8 cellular contexts compared by ENCODE assay signal in genomic region chr7:135160858-135161653, GRCh38. TPM values are rescaled to one million over a fixed set of nuclear protein-coding genes. Genes with fewer than 3 reads are reported as not detected.
DNase-seq lines count a peak whose midpoint lies in the region; ATAC-seq lines count a peak whose summit lies in the region.

No MANE protein-coding gene starts in this region.

- no peak for ATAC-seq in stimulated activated naive CD8-positive, alpha-beta T cell treated with anti-CD3 and anti-CD28 coated beads, Interleukin-15, Interleukin-2, amounts not matched to agents 100 U/mL and 50 U/mL, for 24 hours
- no peak for ATAC-seq in GM21619 (IDR thresholded peaks at IDR 0.05; ENCODE audit: unreplicated experiment)

- no peak for DNase-seq in stimulated activated naive CD8-positive, alpha-beta T cell treated with anti-CD3 and anti-CD28 coated beads, Interleukin-15, Interleukin-2, amounts not matched to agents 100 U/mL and 50 U/mL, for 24 hours
- no peak for DNase-seq in activated CD4-positive, alpha-beta memory T cell treated with anti-CD3 and anti-CD28 coated beads, Interleukin-2, amount 10 ng/mL, durations not matched to agents 7 days and 5 days
- DNase-seq in left kidney (ENCODE audit: low read depth, low spot score) (peak; percentile 29), head of caudate nucleus (no peak), SW480 (ENCODE audit: low spot score) (no peak), NCI-H446 treated with DMSO at 0.1 percent for 48 hours (lab: John Stamatoyannopoulos, UW) (no peak)

- CTCF ChIA-PET in activated CD4-positive, alpha-beta memory T cell treated with anti-CD3 and anti-CD28 coated beads, Interleukin-2, amount 10 ng/mL, durations not matched to agents 7 days and 5 days (lab: Charles Lee) = interaction anchor here (1.0 to 2.8 kb wide), 5 partner anchors 9 to 176 kb away, joined by 3 to 31 read pairs (median 6); partner anchors contain the start of genes AGBL3, CYREN and TMEM140

- peaks cover 80% of the 10 kb centered on the region for H3K36me3 Mint-ChIP-seq in stimulated activated naive CD8-positive, alpha-beta T cell treated with anti-CD3 and anti-CD28 coated beads, Interleukin-15, Interleukin-2, amounts not matched to agents 100 ng/mL and 50 ng/mL, for 24 hours (ENCODE audit: low read depth)
- H3K36me3 Mint-ChIP-seq in activated CD4-positive, alpha-beta memory T cell treated with anti-CD3 and anti-CD28 coated beads, Interleukin-2, amount 10 ng/mL, durations not matched to agents 7 days and 5 days (ENCODE audit: low read depth) = peaks cover 94% of the 10 kb centered on the region

- no peaks in the 10 kb centered on the region for H3K27me3 Mint-ChIP-seq in stimulated activated naive CD8-positive, alpha-beta T cell treated with anti-CD3 and anti-CD28 coated beads, Interleukin-15, Interleukin-2, amounts not matched to agents 100 ng/mL and 50 ng/mL, for 24 hours
- no peaks in the 10 kb centered on the region for H3K27me3 Mint-ChIP-seq in activated CD4-positive, alpha-beta memory T cell treated with anti-CD3 and anti-CD28 coated beads, Interleukin-2, amount 10 ng/mL, durations not matched to agents 7 days and 5 days

- intact Hi-C loops in head of caudate nucleus (cut with DNase I) = no loop called here

- peak overlapping the region; percentile 40 for H3K4me3 Mint-ChIP-seq in stimulated activated naive CD8-positive, alpha-beta T cell treated with anti-CD3 and anti-CD28 coated beads, Interleukin-15, Interleukin-2, amounts not matched to agents 100 ng/mL and 50 ng/mL, for 24 hours
- no peak overlapping the region for H3K4me3 Mint-ChIP-seq in activated CD4-positive, alpha-beta memory T cell treated with anti-CD3 and anti-CD28 coated beads, Interleukin-2, amount 10 ng/mL, durations not matched to agents 7 days and 5 days

- peak overlapping the region; percentile 88 for H3K27ac Mint-ChIP-seq in stimulated activated naive CD8-positive, alpha-beta T cell treated with anti-CD3 and anti-CD28 coated beads, Interleukin-15, Interleukin-2, amounts not matched to agents 100 ng/mL and 50 ng/mL, for 24 hours
- H3K27ac Mint-ChIP-seq in activated CD4-positive, alpha-beta memory T cell treated with anti-CD3 and anti-CD28 coated beads, Interleukin-2, amount 10 ng/mL, durations not matched to agents 7 days and 5 days = peak overlapping the region; percentile 83

- peaks cover 21% of the 10 kb centered on the region for H3K9me3 Mint-ChIP-seq in stimulated activated naive CD8-positive, alpha-beta T cell treated with anti-CD3 and anti-CD28 coated beads, Interleukin-15, Interleukin-2, amounts not matched to agents 100 ng/mL and 50 ng/mL, for 24 hours
- peaks cover 27% of the 10 kb centered on the region for H3K9me3 Mint-ChIP-seq in activated CD4-positive, alpha-beta memory T cell treated with anti-CD3 and anti-CD28 coated beads, Interleukin-2, amount 10 ng/mL, durations not matched to agents 7 days and 5 days

- POLR2A ChIA-PET in activated CD4-positive, alpha-beta memory T cell treated with anti-CD3 and anti-CD28 coated beads, Interleukin-2, amount 10 ng/mL, durations not matched to agents 7 days and 5 days (lab: Charles Lee) = interaction anchor here (7.1 kb wide), 2 partner anchors 9 to 12 kb away, joined by 53 to 90 read pairs; partner anchors contain the start of genes CYREN and TMEM140

- peaks cover 56% of the 10 kb centered on the region for H3K4me1 Mint-ChIP-seq in stimulated activated naive CD8-positive, alpha-beta T cell treated with anti-CD3 and anti-CD28 coated beads, Interleukin-15, Interleukin-2, amounts not matched to agents 100 ng/mL and 50 ng/mL, for 24 hours (ENCODE audit: low read depth)
- peaks cover 57% of the 10 kb centered on the region for H3K4me1 Mint-ChIP-seq in activated CD4-positive, alpha-beta memory T cell treated with anti-CD3 and anti-CD28 coated beads, Interleukin-2, amount 10 ng/mL, durations not matched to agents 7 days and 5 days

RNA-seq across cellular contexts. Expression of gene CYREN, which starts 9.5 kb away (rescaled TPM):
- total RNA-seq in activated CD4-positive, alpha-beta memory T cell treated with anti-CD3 and anti-CD28 coated beads, Interleukin-2, amount 10 ng/mL, durations not matched to agents 7 days and 5 days = 10 to 100 TPM; 32.0 to 32.1 TPM

RNA-seq across cellular contexts. Expression of gene TMEM140, which starts 13.2 kb away (rescaled TPM):
- total RNA-seq in activated CD4-positive, alpha-beta memory T cell treated with anti-CD3 and anti-CD28 coated beads, Interleukin-2, amount 10 ng/mL, durations not matched to agents 7 days and 5 days = 10 to 100 TPM; 36.5 to 37.1 TPM

RNA-seq across cellular contexts. Expression of gene WDR91, which starts 50.3 kb away (rescaled TPM):
- 10 to 100 TPM; 10.7 to 11.6 TPM for total RNA-seq in activated CD4-positive, alpha-beta memory T cell treated with anti-CD3 and anti-CD28 coated beads, Interleukin-2, amount 10 ng/mL, durations not matched to agents 7 days and 5 days
